In the genomic region with DNA sequence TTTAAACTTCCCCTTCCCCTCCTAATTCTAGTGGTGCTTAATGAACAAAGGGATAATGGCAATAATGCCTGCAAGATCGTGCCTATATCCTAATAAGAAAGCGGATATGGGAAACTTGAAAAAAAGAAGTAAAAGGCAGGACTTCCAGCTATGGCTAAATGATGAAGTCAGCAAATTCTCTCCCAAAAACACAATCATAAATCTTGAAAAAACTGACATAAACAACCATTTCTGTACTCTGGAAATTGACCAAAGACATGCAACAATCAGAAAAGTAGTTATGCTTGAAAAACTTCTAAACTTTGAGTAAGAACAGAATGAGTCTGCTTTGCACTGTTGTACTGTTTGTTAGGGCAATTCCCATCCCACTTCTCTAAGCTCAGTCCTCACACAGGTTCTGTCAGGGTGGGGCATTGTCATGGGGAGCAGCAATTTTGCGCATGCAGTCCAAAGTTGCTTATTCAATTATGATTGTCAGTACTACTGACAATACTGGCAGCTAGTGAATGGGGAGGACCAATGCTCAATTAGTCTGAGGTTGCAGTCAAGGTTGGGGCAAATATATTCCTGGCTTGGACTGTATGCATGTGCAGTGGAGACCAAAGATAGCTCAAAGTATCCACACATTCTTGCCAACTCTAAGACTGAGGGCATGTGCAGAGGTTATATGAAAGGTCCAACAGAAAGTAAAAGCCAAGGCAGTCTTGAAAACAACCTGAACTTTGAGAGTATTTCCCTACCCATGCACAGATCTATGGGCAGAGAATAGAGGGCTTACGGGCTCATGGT, we compare ENCODE assay signal across 21 cellular contexts. TPM values are rescaled to one million over a fixed set of nuclear protein-coding genes. Genes with fewer than 3 reads are reported as not detected.
A peak's percentile ranks its signal among the peaks of the same experiment; 100 is the strongest.
DNase-seq lines count a peak whose midpoint lies in the region; ATAC-seq, FAIRE-seq and TF ChIP-seq lines count a peak whose summit lies in the region.
"Had no signal": no experiment of that assay in that cellular context is flagged by ENCODE, and none has a peak within 500 bp of the region (broad histone marks: within the 10 kb centered on the region; RNA-seq: fewer than 3 reads in every experiment).

No MANE protein-coding gene starts in this region.

- TF ChIP-seq RAD21 in HepG2 (CRISPR knock-in tag; IDR thresholded peaks at IDR 0.05): no peak

- H3K4me1 ChIP-seq in HepG2 (ENCODE audit: insufficient read depth, low read length) (no peaks in the 10 kb centered on the region), right lobe of liver (no peaks in the 10 kb centered on the region), MM.1S (ENCODE audit: low read length) (peaks cover 46% of the 10 kb centered on the region)

- no peak for ATAC-seq in HepG2
- ATAC-seq in right lobe of liver: no peak
- no peak for ATAC-seq in GM19395 (IDR thresholded peaks at IDR 0.05; ENCODE audit: unreplicated experiment)
- ATAC-seq: HCT116, SK-N-SH treated with all-trans-retinoic acid at 6 μM for 48 hours had no signal

- TF ChIP-seq EP300 in HepG2 (IDR thresholded peaks at IDR 0.05; ENCODE audit: low read depth in 2 of 2, low read length in 2 of 2): no peak
- TF ChIP-seq EP300 in HepG2 (CRISPR knock-in tag; IDR thresholded peaks at IDR 0.05; ENCODE audit: borderline replicate concordance): no peak

- DNase-seq in HepG2 (ENCODE audit: low spot score) (no peak), right lobe of liver (no peak), MM.1S (peak; percentile 21), fibroblast of peridontal ligament (ENCODE audit: extremely low read depth) (peak; percentile 58), COLO829 (ENCODE audit: low spot score) (no peak), NCI-H2171 (lab: John Stamatoyannopoulos, UW) (no peak), kidney tubule cell (ENCODE audit: low spot score) (no peak)
- DNase-seq: C1 segment of cervical spinal cord, DMS79 treated with DMSO at 0.1 percent for 48 hours, GOT3, KG1, NCI-H1417, NCI-H187, NCI-H2107, NCI-H2227 treated with DMSO at 0.1 percent for 48 hours, NCI-H510A treated with DMSO at 0.1 percent for 48 hours, NCI-H774, SIG-M5 had no signal

- no peak overlapping the region for H3K27ac ChIP-seq in HepG2 (ENCODE audit: extremely low read length, insufficient read depth, low read length)
- no peak overlapping the region for H3K27ac ChIP-seq in right lobe of liver
- no peak overlapping the region for H3K27ac ChIP-seq in MM.1S (ENCODE audit: low read length)

- POLR2A ChIA-PET in HepG2 (lab: Yijun Ruan, JAX): no interaction called here

- TF ChIP-seq CTCF in HepG2 (CRISPR knock-in tag; IDR thresholded peaks at IDR 0.05) (no peak), right lobe of liver (IDR thresholded peaks at IDR 0.05) (no peak), MM.1S (IDR thresholded peaks at IDR 0.05; ENCODE audit: low read length) (no peak)

- TF ChIP-seq POLR2A in HepG2 (IDR thresholded peaks at IDR 0.05; ENCODE audit: insufficient read depth in 1 of 2, low read depth in 2 of 2, low read length in 2 of 2): no peak
- no peak for TF ChIP-seq POLR2A in right lobe of liver (IDR thresholded peaks at IDR 0.05)

- BruUV-seq in HepG2 (replicated peaks; lab: Mats Ljungman, UMichigan): no TSS peak

- H3K27me3 ChIP-seq in HepG2 (ENCODE audit: control insufficient read depth in 1 of 2, insufficient read depth in 2 of 2, low read length in 2 of 2) (0 out of 5 replicates have a peak, but pooled peaks cover 0 to 2% of the 10 kb centered on the region in 2 experiments), right lobe of liver (no peaks in the 10 kb centered on the region), MM.1S (replicated peaks; ENCODE audit: insufficient read depth, low read length) (no peaks in the 10 kb centered on the region)

- H3K9me2 ChIP-seq in MM.1S (replicated peaks; ENCODE audit: insufficient read depth, low read length): no peaks in the 10 kb centered on the region

- WGBS in HepG2 (ENCODE audit: low lambda C conversion rate): 25% methylated on average over 4 of the region's 4 CpGs
- WGBS in right lobe of liver (ENCODE audit: insufficient coverage, low coverage, low lambda C conversion rate, missing lambda C conversion rate): 52% methylated on average over 4 of the region's 4 CpGs

- H4K20me1 ChIP-seq in HepG2 (ENCODE audit: insufficient read depth, low read length): no peaks in the 10 kb centered on the region
- H4K20me1 ChIP-seq in MM.1S (ENCODE audit: insufficient read depth, low read length): no peaks in the 10 kb centered on the region

- intact Hi-C loops in HepG2 (cut with micrococcal nuclease; ENCODE audit: unreplicated experiment) (no loop called here), right lobe of liver (cut with DNase I) (no loop called here)

- H2AFZ ChIP-seq in HepG2 (ENCODE audit: low read length) (no peak overlapping the region), MM.1S (ENCODE audit: low read length) (no peak overlapping the region)

- no peak overlapping the region for H3K9ac ChIP-seq in HepG2 (ENCODE audit: insufficient read depth, low read depth, low read length)
- no peak overlapping the region for H3K9ac ChIP-seq in MM.1S (ENCODE audit: low read length)

- H3K4me3 ChIP-seq in HepG2 (replicated peaks in 1 of 3; ENCODE audit: insufficient read depth in 1 of 3, low read depth in 2 of 3, low read length in 3 of 3) (no peak overlapping the region), right lobe of liver (no peak overlapping the region), MM.1S (ENCODE audit: low read length) (no peak overlapping the region; the same call in 1 of the 2 replicates)

- no peaks in the 10 kb centered on the region for H3K9me3 ChIP-seq in HepG2 (ENCODE audit: low read length)
- H3K9me3 ChIP-seq in right lobe of liver: no peaks in the 10 kb centered on the region
- H3K9me3 ChIP-seq in MM.1S (replicated peaks; ENCODE audit: insufficient read depth, low read length): no peaks in the 10 kb centered on the region

- CTCF ChIA-PET in HepG2 (lab: Yijun Ruan, JAX; ENCODE audit: low intra/inter-chr PET ratio, low total read pairs): no interaction called here

- H3K36me3 ChIP-seq in HepG2 (replicated peaks in 1 of 2; ENCODE audit: control insufficient read depth in 1 of 2, insufficient read depth in 2 of 2, low read length in 2 of 2) (no peaks in the 10 kb centered on the region), right lobe of liver (no peaks in the 10 kb centered on the region), MM.1S (replicated peaks; ENCODE audit: insufficient read depth, low read length) (no peaks in the 10 kb centered on the region)

- in situ Hi-C loops in HepG2 (cut with HindIII; ENCODE audit: extremely low pct_ligation_motif_present, low pct_unique_long_range_greater_than_20kb): no loop called here

- H3K4me2 ChIP-seq in HepG2 (ENCODE audit: low read depth, low read length) (no peak overlapping the region), MM.1S (ENCODE audit: low read depth, low read length) (peak overlapping the region; percentile 64)

- H3K79me2 ChIP-seq in HepG2 (ENCODE audit: insufficient read depth, low read length) (no peaks in the 10 kb centered on the region), MM.1S (ENCODE audit: low read length) (no peaks in the 10 kb centered on the region)

- peaks cover 13% of the 10 kb centered on the region for H3F3A ChIP-seq in MM.1S (ENCODE audit: insufficient read depth, low read length)

- FAIRE-seq in HepG2 (lab: Jason Lieb, UNC): no peak

RNA-seq across cellular contexts. Expression of gene ARHGAP22, which starts 34.1 kb away (rescaled TPM):
- total RNA-seq in HepG2 (2016; rRNA removed; fragmentation: Illumina TruSeq; extraction: Trizol): 0.38 TPM in 1 of 2 replicates, not detected in the other
- 0.20 and 0.26 TPM in 2 replicates for total RNA-seq in HepG2 (2016; cell fraction: cytosol; rRNA removed; fragmentation: Illumina TruSeq; extraction: Trizol; ENCODE audit: low read depth)
- 0.18 and 0.24 TPM in 2 replicates for total RNA-seq in HepG2 (2016; cell fraction: insoluble cytoplasmic fraction; rRNA removed; fragmentation: Illumina TruSeq; extraction: Trizol)
- total RNA-seq in HepG2 (2016; cell fraction: membrane; rRNA removed; fragmentation: Illumina TruSeq; extraction: Trizol): 0.25 and 0.34 TPM in 2 replicates
- total RNA-seq in HepG2 (2016; cell fraction: nucleus; rRNA removed; fragmentation: Illumina TruSeq; extraction: Trizol): not detected in 2 replicates
- 0.05 and 0.08 TPM in 2 replicates for polyA plus RNA-seq in HepG2 (2011; rRNA removed)
- 0.04 TPM in 2 replicates for polyA plus RNA-seq in HepG2 (2011; cell fraction: cytosol; rRNA removed)
- polyA plus RNA-seq in HepG2 (2011; cell fraction: nucleus; rRNA removed): 0.16 and 0.23 TPM in 2 replicates
- polyA plus RNA-seq in HepG2 (2012): 0.07 TPM in 1 of 2 replicates, not detected in the other
- polyA plus RNA-seq in HepG2 (2016; cell fraction: cytosol; fragmentation: Illumina TruSeq; extraction: Trizol; ENCODE audit: low read depth): 0.08 and 0.14 TPM in 2 replicates
- 0.11 TPM in 2 replicates for polyA plus RNA-seq in HepG2 (2016; cell fraction: insoluble cytoplasmic fraction; fragmentation: Illumina TruSeq; extraction: Trizol; ENCODE audit: low read depth)
- polyA plus RNA-seq in HepG2 (2016; cell fraction: membrane; fragmentation: Illumina TruSeq; extraction: Trizol; ENCODE audit: low read depth): 0.09 and 0.40 TPM in 2 replicates
- polyA plus RNA-seq in HepG2 (2016; cell fraction: nucleus; fragmentation: Illumina TruSeq; extraction: Trizol; ENCODE audit: insufficient read depth, low read depth): 0.56 TPM in 1 of 2 replicates, not detected in the other
- 0.10 TPM in 1 of 2 replicates, not detected in the other for polyA minus RNA-seq in HepG2 (2011; rRNA and poly(A)+ RNA removed; ENCODE audit: low replicate concordance)
- not detected in 2 replicates for polyA minus RNA-seq in HepG2 (2011; cell fraction: cytosol; rRNA and poly(A)+ RNA removed)
- polyA minus RNA-seq in HepG2 (2011; cell fraction: nucleus; rRNA and poly(A)+ RNA removed): not detected in 2 replicates
- 1 to 10 TPM in 1 of 6 experiments, under 1 TPM in 5; 0.22 to 3.6 (median 0.64) TPM for total RNA-seq in right lobe of liver

RNA-seq across cellular contexts. Expression of gene WDFY4, which starts 45.7 kb away (rescaled TPM):
- total RNA-seq in HepG2 (2016; rRNA removed; fragmentation: Illumina TruSeq; extraction: Trizol): not detected in 2 replicates
- total RNA-seq in HepG2 (2016; cell fraction: cytosol; rRNA removed; fragmentation: Illumina TruSeq; extraction: Trizol; ENCODE audit: low read depth): not detected in 2 replicates
- total RNA-seq in HepG2 (2016; cell fraction: insoluble cytoplasmic fraction; rRNA removed; fragmentation: Illumina TruSeq; extraction: Trizol): not detected in 2 replicates
- not detected in 2 replicates for total RNA-seq in HepG2 (2016; cell fraction: membrane; rRNA removed; fragmentation: Illumina TruSeq; extraction: Trizol)
- not detected in 2 replicates for total RNA-seq in HepG2 (2016; cell fraction: nucleus; rRNA removed; fragmentation: Illumina TruSeq; extraction: Trizol)
- not detected in 2 replicates for polyA plus RNA-seq in HepG2 (2011; rRNA removed)
- polyA plus RNA-seq in HepG2 (2011; cell fraction: cytosol; rRNA removed): not detected in 2 replicates
- 0.05 and 0.14 TPM in 2 replicates for polyA plus RNA-seq in HepG2 (2011; cell fraction: nucleus; rRNA removed)
- polyA plus RNA-seq in HepG2 (2012): not detected in 2 replicates
- not detected in 2 replicates for polyA plus RNA-seq in HepG2 (2016; cell fraction: cytosol; fragmentation: Illumina TruSeq; extraction: Trizol; ENCODE audit: low read depth)
- polyA plus RNA-seq in HepG2 (2016; cell fraction: insoluble cytoplasmic fraction; fragmentation: Illumina TruSeq; extraction: Trizol; ENCODE audit: low read depth): not detected in 2 replicates
- not detected in 2 replicates for polyA plus RNA-seq in HepG2 (2016; cell fraction: membrane; fragmentation: Illumina TruSeq; extraction: Trizol; ENCODE audit: low read depth)
- polyA plus RNA-seq in HepG2 (2016; cell fraction: nucleus; fragmentation: Illumina TruSeq; extraction: Trizol; ENCODE audit: insufficient read depth, low read depth): not detected in 2 replicates
- 0.19 TPM in 1 of 2 replicates, not detected in the other for polyA minus RNA-seq in HepG2 (2011; rRNA and poly(A)+ RNA removed; ENCODE audit: low replicate concordance)
- not detected in 2 replicates for polyA minus RNA-seq in HepG2 (2011; cell fraction: cytosol; rRNA and poly(A)+ RNA removed)
- polyA minus RNA-seq in HepG2 (2011; cell fraction: nucleus; rRNA and poly(A)+ RNA removed): not detected in 2 replicates
- 1 to 10 TPM; 1.4 to 4.1 (median 1.9) TPM for total RNA-seq in right lobe of liver

Comparison
In these comparisons a context has a peak if more than half of its experiments do, and no peak if none do; other contexts are left out.
1. DNase-seq: peak in MM.1S (single experiment) and fibroblast of peridontal ligament (single experiment); none in HepG2 (single experiment), right lobe of liver (0 of 3), COLO829 (single experiment), NCI-H2171 (single experiment) and kidney tubule cell (single experiment).